ENCODE assay signal across 8 cellular contexts in genomic region chr15:34436956-34437442, GRCh38. TPM values are rescaled to one million over a fixed set of nuclear protein-coding genes. Genes with fewer than 3 reads are reported as not detected.
DNase-seq lines count a peak whose midpoint lies in the region; ATAC-seq and TF ChIP-seq lines count a peak whose summit lies in the region.

No MANE protein-coding gene starts in this region.

- H3K9me1 ChIP-seq in IMR-90 (ENCODE audit: insufficient read depth, low read length), result no peaks in the 10 kb centered on the region

- ATAC-seq in GM19372 (IDR thresholded peaks at IDR 0.05; ENCODE audit: low read depth, unreplicated experiment), result peak; percentile 70
- peak; percentile 63 for ATAC-seq in IMR-90 (ENCODE audit: low read depth)

- H3K27ac Mint-ChIP-seq in nephron progenitor cell, result no peak overlapping the region

- no peak overlapping the region for H2BK120ac ChIP-seq in IMR-90 (ENCODE audit: low read depth, low read length)

- no peak overlapping the region for H3K56ac ChIP-seq in IMR-90 (ENCODE audit: extremely low read depth, insufficient read depth, low read length)

- peak overlapping the region; percentile 74 to 87 (median 80) for H3K9ac ChIP-seq in BLaER1 treated with 17β-estradiol and CSF1 and Interleukin-3, amounts not matched to agents 10 nM and 100 nM
- H3K9ac ChIP-seq in IMR-90 (ENCODE audit: low read depth, low read length), result peak overlapping the region; percentile 9; the same call in 1 of the 2 replicates

- CTCF ChIA-PET in IMR-90 (lab: Yijun Ruan, JAX), result no interaction called here

- WGBS in IMR-90 (ENCODE audit: extremely low coverage in 2 of 2, insufficient read length in 1 of 2), 2 experiments, result no CpG with 5 or more reads among the region's 70 CpGs
- 0% methylated on average over 6 of the region's 70 CpGs for WGBS in esophagus muscularis mucosa
- whole genome bisulfite sequencing in thyroid gland, 2 donors, result 0 to 1% methylated on average over 6 to 17 of the region's 70 CpGs

- H3K27ac ChIP-seq in BLaER1 treated with 17β-estradiol and CSF1 and Interleukin-3, amounts not matched to agents 10 nM and 100 nM, result peak overlapping the region in 10 of 11 experiments; percentile 59 to 78 (median 72); a peak in 20 of 22 replicates
- H3K27ac ChIP-seq in IMR-90 (ENCODE audit: insufficient read depth, low read length), result no peak overlapping the region; the same call in 1 of the 2 replicates
- peak overlapping the region; percentile 45 to 77 (median 64) for H3K27ac ChIP-seq in esophagus muscularis mucosa (replicated peaks in 1 of 4)
- H3K27ac ChIP-seq in thyroid gland, result peak overlapping the region in 2 of 3 donors; percentile 26 to 61

- no peaks in the 10 kb centered on the region for H3K9me3 ChIP-seq in BLaER1 treated with 17β-estradiol and CSF1 and Interleukin-3, amounts not matched to agents 10 nM and 100 nM (replicated peaks in 1 of 11)
- H3K9me3 ChIP-seq in IMR-90 (ENCODE audit: control insufficient read depth, insufficient read depth, low read length) (no peaks in the 10 kb centered on the region), esophagus muscularis mucosa (no peaks in the 10 kb centered on the region), thyroid gland (no peaks in the 10 kb centered on the region)

- peak overlapping the region; percentile 54 to 85 (median 74); a peak in 21 of 22 replicates for H3K4me2 ChIP-seq in BLaER1 treated with 17β-estradiol and CSF1 and Interleukin-3, amounts not matched to agents 10 nM and 100 nM
- peak overlapping the region; percentile 62 for H3K4me2 ChIP-seq in IMR-90 (ENCODE audit: low read depth, low read length)

- peaks cover 0 to 47% (median 28%) of the 10 kb centered on the region in 11 experiments; a peak in 19 of 22 replicates for H4K20me1 ChIP-seq in BLaER1 treated with 17β-estradiol and CSF1 and Interleukin-3, amounts not matched to agents 10 nM and 100 nM
- peaks cover 3% of the 10 kb centered on the region; the same call in 1 of the 2 replicates for H4K20me1 ChIP-seq in IMR-90 (ENCODE audit: insufficient read depth, low read length)

- no peak overlapping the region for H4K91ac ChIP-seq in IMR-90 (ENCODE audit: insufficient read depth, low read depth, low read length)

- no peak for TF ChIP-seq EP300 in esophagus muscularis mucosa (IDR thresholded peaks at IDR 0.05)

- DNase-seq in IMR-90 (peak; percentile 4), activated T-cell treated with anti-CD3 and anti-CD28 coated beads for 1 hour (ENCODE audit: low read depth) (peak; percentile 38), esophagus muscularis mucosa (ENCODE audit: extremely low spot score) (no peak), nephron progenitor cell (peak; percentile 67), thyroid gland (peak; percentile 62 to 76), A172 (ENCODE audit: low spot score) (no peak)

- H3K27me3 Mint-ChIP-seq in nephron progenitor cell (ENCODE audit: low read depth, poor library complexity), result peaks cover 12% of the 10 kb centered on the region

- no peak overlapping the region for H3K18ac ChIP-seq in IMR-90 (ENCODE audit: low read depth, low read length)

- no peak for TF ChIP-seq CTCF in IMR-90 (conservative IDR thresholded peaks at IDR 0.05; ENCODE audit: low read depth, low read length)
- TF ChIP-seq CTCF in esophagus muscularis mucosa (IDR thresholded peaks at IDR 0.05), result peak in 1 of 3 experiments; percentile 5
- no peak for TF ChIP-seq CTCF in nephron progenitor cell (IDR thresholded peaks at IDR 0.05)
- peak in 1 of 6 experiments; percentile 26 for TF ChIP-seq CTCF in thyroid gland (IDR thresholded peaks at IDR 0.05)

- H3K27me3 ChIP-seq in BLaER1 treated with 17β-estradiol and CSF1 and Interleukin-3, amounts not matched to agents 10 nM and 100 nM, result no peaks in the 10 kb centered on the region
- H3K27me3 ChIP-seq in IMR-90 (ENCODE audit: control insufficient read depth, insufficient read depth, low read length), result no peaks in the 10 kb centered on the region
- no peaks in the 10 kb centered on the region for H3K27me3 ChIP-seq in esophagus muscularis mucosa
- no peaks in the 10 kb centered on the region for H3K27me3 ChIP-seq in thyroid gland

- dilution Hi-C loops in IMR-90 (cut with HindIII; ENCODE audit: low sequenced_read_pairs, unreplicated experiment), result no loop called here

- H2BK15ac ChIP-seq in IMR-90 (ENCODE audit: low read depth, low read length), result no peak overlapping the region

- peak overlapping the region; percentile 65 to 77 (median 72) for H3K4me3 ChIP-seq in BLaER1 treated with 17β-estradiol and CSF1 and Interleukin-3, amounts not matched to agents 10 nM and 100 nM
- H3K4me3 ChIP-seq in IMR-90 (ENCODE audit: insufficient read depth, low read depth, low read length) (peak overlapping the region; percentile 52), esophagus muscularis mucosa (peak overlapping the region; percentile 66 to 77 (median 71)), thyroid gland (replicated peaks in 1 of 3) (peak overlapping the region; percentile 18 to 55 (median 43))

- no peak overlapping the region for H3K4ac ChIP-seq in IMR-90 (ENCODE audit: low read depth, low read length)

- no peak for TF ChIP-seq RAD21 in IMR-90 (IDR thresholded peaks at IDR 0.05; ENCODE audit: low read length)

- H3K9me3 Mint-ChIP-seq in nephron progenitor cell, result peaks cover 12% of the 10 kb centered on the region

- H3K4me1 ChIP-seq in BLaER1 treated with 17β-estradiol and CSF1 and Interleukin-3, amounts not matched to agents 10 nM and 100 nM, result peaks cover 0 to 11% (median 7%) of the 10 kb centered on the region in 10 experiments; a peak in 12 of 20 replicates
- H3K4me1 ChIP-seq in IMR-90 (ENCODE audit: control insufficient read depth, insufficient read depth, low read length) (no peaks in the 10 kb centered on the region; the same call in 1 of the 2 replicates), esophagus muscularis mucosa (peaks cover 0 to 23% (median 18%) of the 10 kb centered on the region in 4 donors), thyroid gland (peaks cover 4 to 7% of the 10 kb centered on the region in 2 donors)

- H4K8ac ChIP-seq in IMR-90 (ENCODE audit: low read depth in 2 of 2, low read length in 2 of 2), result no peak overlapping the region

- H2BK5ac ChIP-seq in IMR-90 (ENCODE audit: low read depth, low read length, poor library complexity, severe bottlenecking), result no peak overlapping the region

- no peaks in the 10 kb centered on the region for H3K79me1 ChIP-seq in IMR-90 (ENCODE audit: low read depth in 1 of 2, low read length in 2 of 2)

- H3K36me3 ChIP-seq in BLaER1 treated with 17β-estradiol and CSF1 and Interleukin-3, amounts not matched to agents 10 nM and 100 nM, result peaks cover 0 to 25% (median 14%) of the 10 kb centered on the region in 11 experiments; a peak in 17 of 22 replicates
- H3K36me3 ChIP-seq in IMR-90 (ENCODE audit: control insufficient read depth, insufficient read depth, low read length) (no peaks in the 10 kb centered on the region), esophagus muscularis mucosa (peaks cover 0 to 29% (median 3%) of the 10 kb centered on the region in 4 donors), thyroid gland (no peaks in the 10 kb centered on the region)

- H3K14ac ChIP-seq in IMR-90 (replicated peaks; ENCODE audit: low read depth, low read length), result no peak overlapping the region

- peak overlapping the region; percentile 63 for H2AFZ ChIP-seq in IMR-90 (replicated peaks; ENCODE audit: low read length, poor library complexity)

- no peak overlapping the region for H2AK5ac ChIP-seq in IMR-90 (ENCODE audit: low read depth, low read length)

- H2BK20ac ChIP-seq in IMR-90 (ENCODE audit: low read depth, low read length), result no peak overlapping the region

- no peak overlapping the region for H3K23ac ChIP-seq in IMR-90 (ENCODE audit: low read depth, low read length)

- in situ Hi-C loops in IMR-90 (cut with MboI; ENCODE audit: low sequenced_read_pairs), result no loop called here

- H4K5ac ChIP-seq in IMR-90 (ENCODE audit: low read depth, low read length), result no peak overlapping the region

- no peak overlapping the region for H2AK9ac ChIP-seq in IMR-90 (replicated peaks; ENCODE audit: low read depth, low read length, poor library complexity)

- H3K4me3 Mint-ChIP-seq in nephron progenitor cell, result peak overlapping the region; percentile 84

- TF ChIP-seq POLR2A in IMR-90 (IDR thresholded peaks at IDR 0.05; ENCODE audit: low read depth, low read length) (no peak), esophagus muscularis mucosa (IDR thresholded peaks at IDR 0.05; ENCODE audit: low read depth) (no peak), thyroid gland (IDR thresholded peaks at IDR 0.05) (no peak)

- H3K36me3 Mint-ChIP-seq in nephron progenitor cell (ENCODE audit: low read depth), result peaks cover 33% of the 10 kb centered on the region

- no TSS peak for BruUV-seq in IMR-90 (replicated peaks; lab: Mats Ljungman, UMichigan)

- POLR2A ChIA-PET in IMR-90 (lab: Charles Lee; ENCODE audit: unreplicated experiment), result no interaction called here

- intact Hi-C loops in IMR-90 (cut with micrococcal nuclease) (no loop called here), esophagus muscularis mucosa (cut with DNase I) (no loop called here), thyroid gland (cut with DNase I) (no loop called here)

- peaks cover 15% of the 10 kb centered on the region for H3K4me1 Mint-ChIP-seq in nephron progenitor cell

TF ChIP-seq in IMR-90, 13 proteins besides CTCF, POLR2A, EP300 and RAD21 (continues in another document):
- no peak for TF ChIP-seq SMC3 (IDR thresholded peaks at IDR 0.05; ENCODE audit: low read depth, low read length)
- no peak for TF ChIP-seq ELK1 (IDR thresholded peaks at IDR 0.05; ENCODE audit: borderline replicate concordance, low read depth, low read length)
- TF ChIP-seq RCOR1 (IDR thresholded peaks at IDR 0.05; ENCODE audit: insufficient replicate concordance, low read length), result no peak
- TF ChIP-seq MAZ (IDR thresholded peaks at IDR 0.05; ENCODE audit: borderline replicate concordance, low read depth, low read length), result no peak
- no peak for TF ChIP-seq CEBPB (IDR thresholded peaks at IDR 0.05; ENCODE audit: low read depth, low read length)
- TF ChIP-seq RFX5 (IDR thresholded peaks at IDR 0.05; ENCODE audit: low read depth, low read length), result no peak
- TF ChIP-seq CHD1 (IDR thresholded peaks at IDR 0.05; ENCODE audit: low read depth, low read length), result no peak

RNA-seq across cellular contexts. Expression of gene GOLGA8A, which starts 0.6 kb away (rescaled TPM):
- total RNA-seq in IMR-90 (2012; rRNA removed), result 4.7 and 5.3 TPM in 2 replicates
- polyA plus RNA-seq in IMR-90 (2012; rRNA removed), result 21.4 and 33.8 TPM in 2 replicates
- 0.92 and 2.1 TPM in 2 replicates for polyA plus RNA-seq in IMR-90 (2012; cell fraction: cytosol; rRNA removed)
- polyA plus RNA-seq in IMR-90 (2012; cell fraction: nucleus; rRNA removed; ENCODE audit: low replicate concordance), result 116 and 577 TPM in 2 replicates
- total RNA-seq in esophagus muscularis mucosa, result 10 to 100 TPM; 13.2 to 35.3 (median 16.4) TPM
- 100 to 1,000 TPM in 3 of 4 donors, 10 to 100 TPM in 1; 94.6 to 167 (median 154) TPM for total RNA-seq in thyroid gland
- total RNA-seq in A172 (2014; rRNA removed; shearing (Covaris generic)), result 6.7 and 8.1 TPM in 2 replicates

Comparison
In these comparisons a context has a peak if more than half of its experiments do, and no peak if none do; other contexts are left out.
1. DNase-seq: peak in IMR-90 (single experiment), activated T-cell treated with anti-CD3 and anti-CD28 coated beads for 1 hour (single experiment), nephron progenitor cell (single experiment) and thyroid gland (2 of 2); none in esophagus muscularis mucosa (single experiment) and A172 (single experiment).
2. Peak in every context shown above with its lines, with median percentiles within 50 percentile points of each other: H3K4me3 ChIP-seq.